Comparison of ENCODE assay signal across 7 cellular contexts in genomic region chr13:102780631-102781030, GRCh38. TPM values are rescaled to one million over a fixed set of nuclear protein-coding genes. Genes with fewer than 3 reads are reported as not detected.
DNase-seq lines count a peak whose midpoint lies in the region; ATAC-seq and TF ChIP-seq lines count a peak whose summit lies in the region.
"Not testable (repeated sequence)": the region's sequence is repeated elsewhere in the genome, so short reads cannot be mapped to it uniquely, and the experiment has no call there.

No MANE protein-coding gene starts in this region.

- intact Hi-C loops in esophagus muscularis mucosa (cut with DNase I) = not testable (repeated sequence)

- H3K9me3 Mint-ChIP-seq in T-helper 1 cell treated with Interleukin-12 subunit alpha and Interleukin-12 subunit beta and Interleukin-4 antibody, amounts not matched to agents 30 μg/mL and 1 μg/mL, for 36 hours; activated CD4-positive, alpha-beta T cell treated with anti-CD3 and anti-CD28 coated beads, Interleukin-2, amount 10 ng/mL, durations not matched to agents 7 days and 5 days; activated T-cell treated with anti-CD3 and anti-CD28 coated beads, Interleukin-2, amount 50 U/mL, for 24 hours; activated naive CD8-positive, alpha-beta T cell (ENCODE audit: low read depth); stimulated activated effector memory CD8-positive, alpha-beta T cell treated with anti-CD3 and anti-CD28 coated beads, Interleukin-12 subunit alpha, Interleukin-12 subunit beta, amount 100 ng/mL, for 72 hours: not testable (repeated sequence)

- H3K4me2 ChIP-seq in Loucy (ENCODE audit: low read depth, low read length, poor library complexity, severe bottlenecking) = peak overlapping the region; percentile 45

- peak overlapping the region; percentile 13 for H3K4me3 ChIP-seq in Loucy (ENCODE audit: low read length, poor library complexity, severe bottlenecking)
- not testable (repeated sequence) for H3K4me3 ChIP-seq in esophagus muscularis mucosa

- not testable (repeated sequence) for H3K27me3 ChIP-seq in Loucy (ENCODE audit: insufficient read depth, low read length, poor library complexity, severe bottlenecking); esophagus muscularis mucosa

- H3K27ac ChIP-seq in esophagus muscularis mucosa (replicated peaks in 1 of 4) = not testable (repeated sequence)

- not testable (repeated sequence) for H4K20me1 ChIP-seq in Loucy (ENCODE audit: insufficient read depth, low read length, poor library complexity, severe bottlenecking)

- not testable (repeated sequence) for H3K4me3 Mint-ChIP-seq in T-helper 1 cell treated with Interleukin-12 subunit alpha and Interleukin-12 subunit beta and Interleukin-4 antibody, amounts not matched to agents 30 μg/mL and 1 μg/mL, for 36 hours; activated CD4-positive, alpha-beta T cell treated with anti-CD3 and anti-CD28 coated beads, Interleukin-2, amount 10 ng/mL, durations not matched to agents 7 days and 5 days; activated T-cell treated with anti-CD3 and anti-CD28 coated beads, Interleukin-2, amount 50 U/mL, for 24 hours; stimulated activated effector memory CD8-positive, alpha-beta T cell treated with anti-CD3 and anti-CD28 coated beads, Interleukin-12 subunit alpha, Interleukin-12 subunit beta, amount 100 ng/mL, for 72 hours
- peak overlapping the region; percentile 38 for H3K4me3 Mint-ChIP-seq in activated naive CD8-positive, alpha-beta T cell

- H3K4me1 ChIP-seq in Loucy (ENCODE audit: insufficient read depth, low read length, poor library complexity, severe bottlenecking) = peaks cover 24% of the 10 kb centered on the region
- not testable (repeated sequence) for H3K4me1 ChIP-seq in esophagus muscularis mucosa

- WGBS in esophagus muscularis mucosa = 95% methylated on average over 4 of the region's 4 CpGs

- peaks cover 33% of the 10 kb centered on the region for H3K36me3 Mint-ChIP-seq in T-helper 1 cell treated with Interleukin-12 subunit alpha and Interleukin-12 subunit beta and Interleukin-4 antibody, amounts not matched to agents 30 μg/mL and 1 μg/mL, for 36 hours (ENCODE audit: low read depth)
- H3K36me3 Mint-ChIP-seq in activated CD4-positive, alpha-beta T cell treated with anti-CD3 and anti-CD28 coated beads, Interleukin-2, amount 10 ng/mL, durations not matched to agents 7 days and 5 days (ENCODE audit: low read depth) = peaks cover 26% of the 10 kb centered on the region
- peaks cover 32% of the 10 kb centered on the region for H3K36me3 Mint-ChIP-seq in activated T-cell treated with anti-CD3 and anti-CD28 coated beads, Interleukin-2, amount 50 U/mL, for 24 hours (ENCODE audit: low read depth)
- not testable (repeated sequence) for H3K36me3 Mint-ChIP-seq in activated naive CD8-positive, alpha-beta T cell; stimulated activated effector memory CD8-positive, alpha-beta T cell treated with anti-CD3 and anti-CD28 coated beads, Interleukin-12 subunit alpha, Interleukin-12 subunit beta, amount 100 ng/mL, for 72 hours

- H3K9ac ChIP-seq in Loucy (ENCODE audit: low read depth, low read length, poor library complexity, severe bottlenecking) = peak overlapping the region; percentile 37

- not testable (repeated sequence) for H3K27me3 Mint-ChIP-seq in T-helper 1 cell treated with Interleukin-12 subunit alpha and Interleukin-12 subunit beta and Interleukin-4 antibody, amounts not matched to agents 30 μg/mL and 1 μg/mL, for 36 hours (ENCODE audit: low read depth); activated CD4-positive, alpha-beta T cell treated with anti-CD3 and anti-CD28 coated beads, Interleukin-2, amount 10 ng/mL, durations not matched to agents 7 days and 5 days; activated T-cell treated with anti-CD3 and anti-CD28 coated beads, Interleukin-2, amount 50 U/mL, for 24 hours; activated naive CD8-positive, alpha-beta T cell

- not testable (repeated sequence) for DNase-seq in activated CD4-positive, alpha-beta T cell treated with anti-CD3 and anti-CD28 coated beads, Interleukin-2, amount 10 ng/mL, durations not matched to agents 7 days and 5 days; activated T-cell treated with anti-CD3 and anti-CD28 coated beads, Interleukin-2, amount 50 U/mL, for 24 hours; stimulated activated effector memory CD8-positive, alpha-beta T cell treated with anti-CD3 and anti-CD28 coated beads, Interleukin-12 subunit alpha, Interleukin-12 subunit beta, amount 100 ng/mL, for 72 hours (ENCODE audit: low spot score in 2 of 2)
- peak; percentile 4 for DNase-seq in esophagus muscularis mucosa (ENCODE audit: extremely low spot score)

- H3K36me3 ChIP-seq in Loucy (ENCODE audit: insufficient read depth, low read length) = not testable (repeated sequence)
- peaks cover 0 to 14% (median 2%) of the 10 kb centered on the region in 4 donors for H3K36me3 ChIP-seq in esophagus muscularis mucosa

- peak overlapping the region; percentile 97 for H3K27ac Mint-ChIP-seq in T-helper 1 cell treated with Interleukin-12 subunit alpha and Interleukin-12 subunit beta and Interleukin-4 antibody, amounts not matched to agents 30 μg/mL and 1 μg/mL, for 36 hours
- H3K27ac Mint-ChIP-seq in activated CD4-positive, alpha-beta T cell treated with anti-CD3 and anti-CD28 coated beads, Interleukin-2, amount 10 ng/mL, durations not matched to agents 7 days and 5 days = peak overlapping the region; percentile 74
- H3K27ac Mint-ChIP-seq in activated T-cell treated with anti-CD3 and anti-CD28 coated beads, Interleukin-2, amount 50 U/mL, for 24 hours = peak overlapping the region; percentile 81
- peak overlapping the region; percentile 76 for H3K27ac Mint-ChIP-seq in activated naive CD8-positive, alpha-beta T cell
- H3K27ac Mint-ChIP-seq in stimulated activated effector memory CD8-positive, alpha-beta T cell treated with anti-CD3 and anti-CD28 coated beads, Interleukin-12 subunit alpha, Interleukin-12 subunit beta, amount 100 ng/mL, for 72 hours = peak overlapping the region; percentile 95

- TF ChIP-seq POLR2A in esophagus muscularis mucosa (IDR thresholded peaks at IDR 0.05; ENCODE audit: low read depth) = not testable (repeated sequence)

- POLR2A ChIA-PET in activated CD4-positive, alpha-beta T cell treated with anti-CD3 and anti-CD28 coated beads, Interleukin-2, amount 10 ng/mL, durations not matched to agents 7 days and 5 days (lab: Charles Lee) = not testable (repeated sequence)

- ATAC-seq in stimulated activated effector memory CD8-positive, alpha-beta T cell treated with anti-CD3 and anti-CD28 coated beads, Interleukin-12 subunit alpha, Interleukin-12 subunit beta, amount 100 ng/mL, for 72 hours = not testable (repeated sequence)

- not testable (repeated sequence) for TF ChIP-seq EP300 in esophagus muscularis mucosa (IDR thresholded peaks at IDR 0.05)

- H2AFZ ChIP-seq in Loucy (ENCODE audit: low read length) = not testable (repeated sequence)

- CTCF ChIA-PET in activated CD4-positive, alpha-beta T cell treated with anti-CD3 and anti-CD28 coated beads, Interleukin-2, amount 10 ng/mL, durations not matched to agents 7 days and 5 days (lab: Charles Lee) = interaction anchor here (1.9 kb wide), 1 partner anchor 16 kb away, joined by 5 read pairs; no protein-coding TSS in a partner anchor

- peaks cover 13% of the 10 kb centered on the region; the same call in 1 of the 2 replicates for H3F3A ChIP-seq in Loucy (ENCODE audit: low read depth)

- TF ChIP-seq CTCF in Loucy (conservative IDR thresholded peaks at IDR 0.05; ENCODE audit: low read length); esophagus muscularis mucosa (IDR thresholded peaks at IDR 0.05): not testable (repeated sequence)

- H3K79me2 ChIP-seq in Loucy (ENCODE audit: insufficient read depth, low read length) = not testable (repeated sequence)

- not testable (repeated sequence) for H3K9me2 ChIP-seq in Loucy (replicated peaks; ENCODE audit: low read depth, low read length)

- not testable (repeated sequence) for H3K9me3 ChIP-seq in Loucy (ENCODE audit: insufficient read depth, low read depth, low read length); esophagus muscularis mucosa

- peaks cover 29% of the 10 kb centered on the region for H3K4me1 Mint-ChIP-seq in T-helper 1 cell treated with Interleukin-12 subunit alpha and Interleukin-12 subunit beta and Interleukin-4 antibody, amounts not matched to agents 30 μg/mL and 1 μg/mL, for 36 hours (ENCODE audit: low read depth)
- peaks cover 35% of the 10 kb centered on the region for H3K4me1 Mint-ChIP-seq in activated CD4-positive, alpha-beta T cell treated with anti-CD3 and anti-CD28 coated beads, Interleukin-2, amount 10 ng/mL, durations not matched to agents 7 days and 5 days
- H3K4me1 Mint-ChIP-seq in activated T-cell treated with anti-CD3 and anti-CD28 coated beads, Interleukin-2, amount 50 U/mL, for 24 hours (ENCODE audit: low read depth) = peaks cover 31% of the 10 kb centered on the region
- peaks cover 30% of the 10 kb centered on the region for H3K4me1 Mint-ChIP-seq in activated naive CD8-positive, alpha-beta T cell (ENCODE audit: low read depth)
- peaks cover 20% of the 10 kb centered on the region for H3K4me1 Mint-ChIP-seq in stimulated activated effector memory CD8-positive, alpha-beta T cell treated with anti-CD3 and anti-CD28 coated beads, Interleukin-12 subunit alpha, Interleukin-12 subunit beta, amount 100 ng/mL, for 72 hours

RNA-seq across cellular contexts. Expression of gene TEX30, which starts 7.0 kb away (rescaled TPM):
- 10 to 100 TPM; 30.3 to 32.9 TPM for total RNA-seq in activated CD4-positive, alpha-beta T cell treated with anti-CD3 and anti-CD28 coated beads, Interleukin-2, amount 10 ng/mL, durations not matched to agents 7 days and 5 days
- 10 to 100 TPM in 1 of 4 donors, 1 to 10 TPM in 3; 5.1 to 12.5 (median 8.0) TPM for total RNA-seq in esophagus muscularis mucosa

RNA-seq across cellular contexts. Expression of gene POGLUT2, which starts 18.1 kb away (rescaled TPM):
- 1 to 10 TPM; 6.8 to 7.6 TPM for total RNA-seq in activated CD4-positive, alpha-beta T cell treated with anti-CD3 and anti-CD28 coated beads, Interleukin-2, amount 10 ng/mL, durations not matched to agents 7 days and 5 days
- total RNA-seq in esophagus muscularis mucosa = 1 to 10 TPM; 4.8 to 7.5 (median 6.3) TPM

RNA-seq across cellular contexts. Expression of gene BIVM, which starts 18.3 kb away (rescaled TPM):
- 10 to 100 TPM; 21.3 to 24.2 TPM for total RNA-seq in activated CD4-positive, alpha-beta T cell treated with anti-CD3 and anti-CD28 coated beads, Interleukin-2, amount 10 ng/mL, durations not matched to agents 7 days and 5 days
- 10 to 100 TPM; 16.2 to 19.5 (median 16.7) TPM for total RNA-seq in esophagus muscularis mucosa
